In genomic region chr22:24090581-24090980, GRCh38 we compare ENCODE assay signal across 1 cellular context.
TF ChIP-seq lines count a peak whose summit lies in the region.

No MANE protein-coding gene starts in this region.

TF ChIP-seq in IMR-90, 13 proteins besides CTCF, POLR2A, EP300 and RAD21:
- no peak for TF ChIP-seq MXI1 (IDR thresholded peaks at IDR 0.05; ENCODE audit: borderline replicate concordance, low read depth, low read length)
- TF ChIP-seq NFE2L2 (IDR thresholded peaks at IDR 0.05; ENCODE audit: low read depth, low read length) = no peak
- no peak for TF ChIP-seq MAFK (IDR thresholded peaks at IDR 0.05; ENCODE audit: low read depth, low read length)
- no peak for TF ChIP-seq CEBPB (IDR thresholded peaks at IDR 0.05; ENCODE audit: low read depth, low read length)
- TF ChIP-seq USF2 (IDR thresholded peaks at IDR 0.05; ENCODE audit: low read depth, low read length) = no peak
- TF ChIP-seq RCOR1 (IDR thresholded peaks at IDR 0.05; ENCODE audit: insufficient replicate concordance, low read length) = no peak
- no peak for TF ChIP-seq SMC3 (IDR thresholded peaks at IDR 0.05; ENCODE audit: low read depth, low read length)
- TF ChIP-seq ELK1 (IDR thresholded peaks at IDR 0.05; ENCODE audit: borderline replicate concordance, low read depth, low read length) = no peak
- no peak for TF ChIP-seq MAZ (IDR thresholded peaks at IDR 0.05; ENCODE audit: borderline replicate concordance, low read depth, low read length)
- TF ChIP-seq CHD1 (IDR thresholded peaks at IDR 0.05; ENCODE audit: low read depth, low read length) = no peak
- TF ChIP-seq FOS (IDR thresholded peaks at IDR 0.05; ENCODE audit: low read depth, low read length) = no peak
- no peak for TF ChIP-seq BHLHE40 (IDR thresholded peaks at IDR 0.05; ENCODE audit: low read depth, low read length)
- TF ChIP-seq RFX5 (IDR thresholded peaks at IDR 0.05; ENCODE audit: low read depth, low read length) = no peak
